In the genomic region with DNA sequence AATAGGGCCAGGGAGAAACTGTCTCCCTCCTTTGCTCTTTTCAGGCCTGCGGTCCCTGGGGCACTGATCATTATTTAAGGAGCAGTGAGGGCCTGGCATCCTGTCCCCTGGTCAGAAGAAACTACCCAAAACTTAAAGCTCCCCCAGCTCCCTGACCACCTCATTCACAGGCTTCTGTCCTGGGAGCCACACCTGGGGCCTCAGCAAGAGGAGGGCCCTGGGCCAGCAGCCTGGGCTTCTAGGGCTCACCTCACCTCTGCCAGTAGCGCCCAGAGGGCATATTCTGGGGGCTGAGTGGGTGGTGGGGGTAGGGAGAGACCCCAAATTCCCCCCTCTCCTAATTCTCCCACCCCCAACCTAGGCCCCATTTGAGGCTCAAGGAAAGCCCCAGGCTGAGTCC, we compare ENCODE assay signal across 26 cellular contexts. TPM values are rescaled to one million over a fixed set of nuclear protein-coding genes. Genes with fewer than 3 reads are reported as not detected.
"Had no signal": no experiment of that assay in that cellular context is flagged by ENCODE, and none has a peak within 500 bp of the region (broad histone marks: within the 10 kb centered on the region; RNA-seq: fewer than 3 reads in every experiment).

No MANE protein-coding gene starts in this region.

- H3K9me3 Mint-ChIP-seq: activated B cell treated with CpG ODN at 0.5 μM for 24 hours; activated CD4-positive, alpha-beta memory T cell treated with anti-CD3 and anti-CD28 coated beads, Interleukin-2, amount 10 ng/mL, durations not matched to agents 7 days and 5 days; activated T-cell treated with anti-CD3 and anti-CD28 coated beads, Interleukin-2, amount 50 U/mL, for 4 hours; activated T-helper 17 cell treated with anti-CD3 and anti-CD28 coated beads, Interleukin-2, amount 50 U/mL, for 72 hours; T-helper 2 cell treated with Interferon-gamma antibody and Interleukin-4, amounts not matched to agents 5 μg/mL and 100 μg/mL, for 36 hours had no signal

- DNase-seq: activated B cell treated with CpG ODN at 0.5 μM for 24 hours; activated CD4-positive, alpha-beta memory T cell treated with anti-CD3 and anti-CD28 coated beads, Interleukin-2, amount 10 ng/mL, durations not matched to agents 7 days and 5 days; activated CD4-positive, alpha-beta T cell treated with anti-CD3 and anti-CD28 coated beads for 48 hours; activated CD8-positive, alpha-beta memory T cell treated with anti-CD3 and anti-CD28 coated beads, Interleukin-2, amount 50 U/mL, for 48 hours; activated effector memory CD4-positive, alpha-beta T cell treated with Interleukin-2 at 50 U/mL for 16 hours; activated gamma-delta T cell treated with Interleukin-2 at 50 U/mL for 16 hours; activated naive CD4-positive, alpha-beta T cell treated with anti-CD3 and anti-CD28 coated beads, Interleukin-2, amount 50 U/mL, for 16 hours; activated naive CD4-positive, alpha-beta T cell treated with Interleukin-2 at 50 U/mL for 16 hours; activated T-cell treated with anti-CD3 and anti-CD28 coated beads for 4 hours; activated T-cell treated with anti-CD3 and anti-CD28 coated beads, Interleukin-2, amount 50 U/mL, for 4 hours; amniotic stem cell; anterior cingulate cortex; brain microvascular endothelial cell; colonic mucosa; effector CD8-positive, alpha-beta T cell; esophagus squamous epithelium; foreskin melanocyte; head of caudate nucleus; T-helper 1 cell; T1000; WERI-Rb-1 had no signal

- H3K36me3 Mint-ChIP-seq: activated naive CD8-positive, alpha-beta T cell had no signal

- H3K27ac Mint-ChIP-seq: activated B cell treated with CpG ODN at 0.5 μM for 24 hours; activated CD4-positive, alpha-beta memory T cell treated with anti-CD3 and anti-CD28 coated beads, Interleukin-2, amount 10 ng/mL, durations not matched to agents 7 days and 5 days; activated naive CD8-positive, alpha-beta T cell; T-helper 17 cell; T-helper 2 cell treated with Interferon-gamma antibody and Interleukin-4, amounts not matched to agents 5 μg/mL and 100 μg/mL, for 36 hours had no signal

- H3K27me3 Mint-ChIP-seq: activated B cell treated with CpG ODN at 0.5 μM for 24 hours; activated CD4-positive, alpha-beta memory T cell treated with anti-CD3 and anti-CD28 coated beads, Interleukin-2, amount 10 ng/mL, durations not matched to agents 7 days and 5 days; activated naive CD8-positive, alpha-beta T cell; activated T-helper 17 cell treated with anti-CD3 and anti-CD28 coated beads, Interleukin-2, amount 50 U/mL, for 72 hours; T-helper 17 cell had no signal

- H3K4me3 Mint-ChIP-seq: activated B cell treated with CpG ODN at 0.5 μM for 24 hours; activated CD4-positive, alpha-beta memory T cell treated with anti-CD3 and anti-CD28 coated beads, Interleukin-2, amount 10 ng/mL, durations not matched to agents 7 days and 5 days; activated naive CD8-positive, alpha-beta T cell; activated T-cell treated with anti-CD3 and anti-CD28 coated beads, Interleukin-2, amount 50 U/mL, for 4 hours; activated T-helper 17 cell treated with anti-CD3 and anti-CD28 coated beads, Interleukin-2, amount 50 U/mL, for 72 hours; T-helper 17 cell; T-helper 2 cell treated with Interferon-gamma antibody and Interleukin-4, amounts not matched to agents 5 μg/mL and 100 μg/mL, for 36 hours had no signal

RNA-seq across cellular contexts. Expression of a gene that starts 4.7 kb away (rescaled TPM):
- total RNA-seq: fibroblast of villous mesenchyme had no signal
